In the genomic region with DNA sequence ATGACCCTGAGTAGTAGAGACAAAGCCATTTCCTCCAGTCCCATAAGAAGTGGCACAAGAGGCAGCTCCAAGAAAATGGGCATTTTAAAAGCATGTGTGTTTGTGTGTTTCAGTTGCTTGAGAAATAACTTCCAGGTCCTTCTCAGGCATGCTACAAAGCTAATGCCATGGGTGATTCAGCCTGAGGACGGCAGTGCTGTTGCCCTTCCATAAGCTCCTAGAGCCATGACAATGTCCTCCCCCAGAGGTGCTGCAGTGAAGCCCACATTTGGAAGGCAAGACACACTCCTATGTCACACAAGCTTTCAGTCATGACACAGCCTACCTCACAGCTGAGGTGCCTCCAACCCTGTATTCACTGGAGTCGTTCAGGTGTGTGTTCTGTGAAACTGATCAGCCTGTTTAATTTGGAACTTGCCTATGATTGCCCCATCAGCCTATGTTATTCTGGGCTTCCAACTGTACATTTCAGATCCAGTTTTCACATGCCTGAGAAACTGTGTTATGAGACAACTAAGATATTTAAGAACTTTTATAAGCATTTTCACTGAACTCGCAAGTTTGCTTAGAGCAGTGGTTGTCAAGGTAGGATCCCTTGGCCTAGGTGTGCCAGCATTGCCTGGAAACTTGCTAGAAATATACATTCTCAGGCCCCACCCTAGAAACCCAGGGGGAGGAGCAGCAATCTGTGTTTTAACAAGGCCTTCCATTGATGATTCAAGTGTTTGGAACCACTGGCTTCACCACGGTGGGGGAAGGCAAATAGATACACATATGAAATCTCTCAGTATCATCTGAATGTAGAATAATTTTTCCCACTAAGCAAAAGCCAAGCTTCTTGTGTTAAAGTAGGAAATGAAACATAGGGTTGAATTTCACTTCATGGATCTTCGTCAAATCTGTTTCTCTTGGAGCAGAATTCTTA, we compare ENCODE assay signal across 16 cellular contexts.
A peak's percentile ranks its signal among the peaks of the same experiment; 100 is the strongest.
DNase-seq lines count a peak whose midpoint lies in the region; FAIRE-seq and TF ChIP-seq lines count a peak whose summit lies in the region.
"Had no signal": no experiment of that assay in that cellular context is flagged by ENCODE, and none has a peak within 500 bp of the region (broad histone marks: within the 10 kb centered on the region; RNA-seq: fewer than 3 reads in every experiment).

No MANE protein-coding gene starts in this region.

- in situ Hi-C loops in mammary epithelial cell (cut with MboI; ENCODE audit: low sequenced_read_pairs in 2 of 2): no loop called here

- H3K4me3 ChIP-seq in AG10803 (ENCODE audit: low read length) (no peak overlapping the region), mammary epithelial cell (replicated peaks in 1 of 3; ENCODE audit: insufficient read depth in 1 of 3, low read depth in 2 of 3, low read length in 3 of 3) (no peak overlapping the region), A673 (ENCODE audit: low read depth, low read length, poor library complexity, severe bottlenecking) (no peak overlapping the region)
- H3K4me3 ChIP-seq: colonic mucosa, hepatocyte, lung, testis had no signal

- H3K4me1 Mint-ChIP-seq in HFFc6 (ENCODE audit: low read depth) (peaks cover 14% of the 10 kb centered on the region; the same call in 1 of the 2 replicates), mesothelial cell of epicardium (peaks cover 21% of the 10 kb centered on the region)

- H2AFZ ChIP-seq in mammary epithelial cell (ENCODE audit: low read depth, low read length): peak overlapping the region; percentile 55
- H2AFZ ChIP-seq: hepatocyte had no signal

- H3K4me3 Mint-ChIP-seq in HFFc6 (peak overlapping the region; percentile 9; the same call in 1 of the 2 replicates), mesothelial cell of epicardium (no peak overlapping the region)

- no peak for TF ChIP-seq POLR2A in H54 (IDR thresholded peaks at IDR 0.05; ENCODE audit: low read depth, low read length)

- peak overlapping the region; percentile 22 for H3K4me2 ChIP-seq in mammary epithelial cell (ENCODE audit: insufficient read depth, low read depth, low read length)
- H3K4me2 ChIP-seq: hepatocyte had no signal

- H3K27me3 ChIP-seq in mammary epithelial cell (ENCODE audit: insufficient read depth, low read length) (no peaks in the 10 kb centered on the region), A673 (replicated peaks; ENCODE audit: insufficient read depth, low read depth, low read length, poor library complexity) (no peaks in the 10 kb centered on the region)
- H3K27me3 ChIP-seq: colonic mucosa, hepatocyte, testis had no signal

- CTCF ChIA-PET in mammary epithelial cell (lab: Charles Lee; ENCODE audit: low non-redundant PET): interaction anchor here (0.6 to 0.8 kb wide), 4 partner anchors 13 to 385 kb away, joined by 3 to 6 read pairs (median 5); no protein-coding TSS in a partner anchor
- CTCF ChIA-PET in A673 (lab: Charles Lee): no interaction called here

- H3K9me3 Mint-ChIP-seq in HFFc6 (no peaks in the 10 kb centered on the region), mesothelial cell of epicardium (peaks cover 16% of the 10 kb centered on the region)

- DNase-seq in AG10803 (ENCODE audit: low read depth) (peak; percentile 35), HFFc6 (peak; percentile 27), mammary epithelial cell (peak; percentile 97), mesothelial cell of epicardium (ENCODE audit: low spot score in 2 of 2, unreplicated experiment in 2 of 2) (no peak), NCI-H524 treated with DMSO at 0.1 percent for 48 hours (lab: John Stamatoyannopoulos, UW) (no peak), H54 (ENCODE audit: insufficient read length, low spot score) (no peak), NCI-H1694 treated with DMSO at 0.1 percent for 48 hours (lab: John Stamatoyannopoulos, UW) (no peak), A673 (ENCODE audit: low spot score) (no peak)
- DNase-seq: activated gamma-delta T cell, colonic mucosa, NCI-H345, SHP77 treated with DMSO at 0.1 percent for 48 hours, testis had no signal

- H3K4me1 ChIP-seq in mammary epithelial cell (ENCODE audit: insufficient read depth, low read length) (peaks cover 14% of the 10 kb centered on the region), A673 (ENCODE audit: insufficient read depth, low read length, poor library complexity, severe bottlenecking) (no peaks in the 10 kb centered on the region)
- H3K4me1 ChIP-seq: colonic mucosa, testis had no signal

- H3K9ac ChIP-seq in mammary epithelial cell (ENCODE audit: insufficient read depth, low read length): peak overlapping the region; percentile 63

- H3K27ac Mint-ChIP-seq in HFFc6 (no peak overlapping the region), mesothelial cell of epicardium (peak overlapping the region; percentile 74)

- H3K9me3 ChIP-seq in mammary epithelial cell (replicated peaks; ENCODE audit: insufficient read depth, low read length) (peaks cover 3% of the 10 kb centered on the region), A673 (ENCODE audit: low read depth, low read length, poor library complexity, severe bottlenecking) (no peaks in the 10 kb centered on the region)
- H3K9me3 ChIP-seq: colonic mucosa, testis had no signal

- dilution Hi-C loops in mammary epithelial cell (cut with HindIII; ENCODE audit: low sequenced_read_pairs): loop anchor here (5.0 kb wide), 1 partner anchor 46 kb away; no protein-coding TSS in a partner anchor

- WGBS in mammary epithelial cell (ENCODE audit: low coverage, missing lambda C conversion rate): 34% methylated on average over 5 of the region's 5 CpGs

- BruUV-seq in mammary epithelial cell (replicated peaks; lab: Mats Ljungman, UMichigan) (TSS peak; percentile 90), A673 (replicated peaks; lab: Mats Ljungman, UMichigan) (no TSS peak)

- no peak for FAIRE-seq in H54 (lab: Jason Lieb, UNC)

- H3K27me3 Mint-ChIP-seq in HFFc6 (ENCODE audit: insufficient read depth): peaks cover 5% of the 10 kb centered on the region
- H3K27me3 Mint-ChIP-seq in mesothelial cell of epicardium (ENCODE audit: low read depth): no peaks in the 10 kb centered on the region

- TF ChIP-seq CTCF in AG10803 (conservative IDR thresholded peaks at IDR 0.05; ENCODE audit: low read length) (no peak), HFFc6 (IDR thresholded peaks at IDR 0.05) (no peak), mammary epithelial cell (conservative IDR thresholded peaks at IDR 0.05 in 1 of 2, IDR thresholded peaks at IDR 0.05 in 1 of 2; ENCODE audit: extremely low read depth in 1 of 2, insufficient read depth in 1 of 2, low read depth in 1 of 2, low read length in 2 of 2) (no peak), mesothelial cell of epicardium (IDR thresholded peaks at IDR 0.05; ENCODE audit: unreplicated experiment) (no peak), A673 (conservative IDR thresholded peaks at IDR 0.05; ENCODE audit: low read depth, low read length) (no peak)

- intact Hi-C loops in mammary epithelial cell (cut with micrococcal nuclease) (loop anchor here (1.0 to 5.0 kb wide), 2 partner anchors 51 to 213 kb away; a partner anchor contains a TSS), A673 (cut with micrococcal nuclease; ENCODE audit: unreplicated experiment) (no loop called here)

- H3K79me2 ChIP-seq in mammary epithelial cell (ENCODE audit: insufficient read depth, low read length): no peaks in the 10 kb centered on the region
- H3K79me2 ChIP-seq: hepatocyte had no signal

- POLR2A ChIA-PET in A673 (lab: Charles Lee; ENCODE audit: low non-redundant PET): interaction anchor here (0.6 kb wide), 2 partner anchors 43 to 83 kb away, joined by 4 to 16 read pairs; no protein-coding TSS in a partner anchor

- H3K36me3 ChIP-seq in mammary epithelial cell (ENCODE audit: insufficient read depth, low read length) (no peaks in the 10 kb centered on the region), A673 (ENCODE audit: insufficient read depth, low read length, poor library complexity, severe bottlenecking) (no peaks in the 10 kb centered on the region)
- H3K36me3 ChIP-seq: colonic mucosa had no signal

- H3K27ac ChIP-seq in mammary epithelial cell (ENCODE audit: insufficient read depth, low read depth, low read length) (peak overlapping the region; percentile 89), A673 (ENCODE audit: low read depth, low read length, poor library complexity, severe bottlenecking) (no peak overlapping the region)
- H3K27ac ChIP-seq: C4-2B, colonic mucosa, hepatocyte, testis had no signal

- no peaks in the 10 kb centered on the region for H4K20me1 ChIP-seq in mammary epithelial cell (ENCODE audit: insufficient read depth, low read length)

- no peaks in the 10 kb centered on the region for H3K36me3 Mint-ChIP-seq in HFFc6 (ENCODE audit: low read depth)
- peaks cover 2% of the 10 kb centered on the region for H3K36me3 Mint-ChIP-seq in mesothelial cell of epicardium

Comparison
In these comparisons a context has a peak if more than half of its experiments do, and no peak if none do; other contexts are left out.
1. DNase-seq: peak in AG10803 (single experiment), HFFc6 (single experiment) and mammary epithelial cell (single experiment); none in mesothelial cell of epicardium (0 of 2), NCI-H524 treated with DMSO at 0.1 percent for 48 hours (single experiment), H54 (single experiment), NCI-H1694 treated with DMSO at 0.1 percent for 48 hours (single experiment) and A673 (single experiment).